In genomic region chr3:152284906-152285305, GRCh38 we compare ENCODE assay signal across 16 cellular contexts. TPM values are rescaled to one million over a fixed set of nuclear protein-coding genes. Genes with fewer than 3 reads are reported as not detected.
DNase-seq lines count a peak whose midpoint lies in the region; ATAC-seq and TF ChIP-seq lines count a peak whose summit lies in the region.
"Had no signal": no experiment of that assay in that cellular context is flagged by ENCODE, and none has a peak within 500 bp of the region (broad histone marks: within the 10 kb centered on the region; RNA-seq: fewer than 3 reads in every experiment).

No MANE protein-coding gene starts in this region.

- POLR2A ChIA-PET in activated B cell treated with CpG ODN at 0.5 μM for 24 hours (lab: Charles Lee), result interaction anchor here (1.1 to 1.9 kb wide), 3 partner anchors 11 to 101 kb away, joined by 4 to 11 read pairs (median 4); partner anchors contain the start of gene MBNL1

- H3K27me3 Mint-ChIP-seq in activated naive CD4-positive, alpha-beta T cell treated with anti-CD3 and anti-CD28 coated beads, Interleukin-2, amount 50 U/mL, for 24 hours, result no peaks in the 10 kb centered on the region
- H3K27me3 Mint-ChIP-seq in activated B cell treated with CpG ODN at 0.5 μM for 24 hours (no peaks in the 10 kb centered on the region), immature natural killer cell (ENCODE audit: low read depth in 3 of 3) (peaks cover 0 to 8% (median 0%) of the 10 kb centered on the region in 3 donors)

- H3K4me3 ChIP-seq in tibial artery, result peak overlapping the region in 1 of 2 donors; percentile 26
- H3K4me3 ChIP-seq: pancreas, vagina had no signal

- H3K4me1 ChIP-seq in tibial artery, result peaks cover 0 to 96% (median 45%) of the 10 kb centered on the region in 4 donors

- peak overlapping the region; percentile 53 for H3K27ac Mint-ChIP-seq in activated naive CD4-positive, alpha-beta T cell treated with anti-CD3 and anti-CD28 coated beads, Interleukin-2, amount 50 U/mL, for 24 hours
- peak overlapping the region; percentile 66 for H3K27ac Mint-ChIP-seq in activated B cell treated with CpG ODN at 0.5 μM for 24 hours
- peak overlapping the region; percentile 63 to 90 (median 78) for H3K27ac Mint-ChIP-seq in immature natural killer cell

- CTCF ChIA-PET in activated B cell treated with CpG ODN at 0.5 μM for 24 hours (lab: Charles Lee), result interaction anchor here (1.3 to 1.5 kb wide), 3 partner anchors 20 to 101 kb away, joined by 3 to 7 read pairs (median 4); no protein-coding TSS in a partner anchor

- peaks cover 7% of the 10 kb centered on the region for H3K36me3 Mint-ChIP-seq in activated naive CD4-positive, alpha-beta T cell treated with anti-CD3 and anti-CD28 coated beads, Interleukin-2, amount 50 U/mL, for 24 hours
- H3K36me3 Mint-ChIP-seq in activated B cell treated with CpG ODN at 0.5 μM for 24 hours (ENCODE audit: low read depth) (peaks cover 20% of the 10 kb centered on the region), immature natural killer cell (no peaks in the 10 kb centered on the region)

- peak overlapping the region; percentile 70 for H3K4me3 Mint-ChIP-seq in activated naive CD4-positive, alpha-beta T cell treated with anti-CD3 and anti-CD28 coated beads, Interleukin-2, amount 50 U/mL, for 24 hours
- H3K4me3 Mint-ChIP-seq in activated B cell treated with CpG ODN at 0.5 μM for 24 hours, result peak overlapping the region; percentile 62
- H3K4me3 Mint-ChIP-seq in immature natural killer cell, result peak overlapping the region; percentile 59 to 74 (median 68)

- TF ChIP-seq CTCF in activated B cell treated with CpG ODN at 0.5 μM for 24 hours (IDR thresholded peaks at IDR 0.05) (no peak), tibial artery (IDR thresholded peaks at IDR 0.05) (no peak)

- peaks cover 83% of the 10 kb centered on the region for H3K4me1 Mint-ChIP-seq in activated naive CD4-positive, alpha-beta T cell treated with anti-CD3 and anti-CD28 coated beads, Interleukin-2, amount 50 U/mL, for 24 hours
- peaks cover 85% of the 10 kb centered on the region for H3K4me1 Mint-ChIP-seq in activated B cell treated with CpG ODN at 0.5 μM for 24 hours
- peaks cover 82 to 99% of the 10 kb centered on the region in 2 donors for H3K4me1 Mint-ChIP-seq in immature natural killer cell

- no peak for ATAC-seq in activated B cell treated with CpG ODN at 0.5 μM for 24 hours (ENCODE audit: low read depth)
- no peak for ATAC-seq in GM19452 (IDR thresholded peaks at IDR 0.05; ENCODE audit: unreplicated experiment)
- ATAC-seq in HG02852 (IDR thresholded peaks at IDR 0.05; ENCODE audit: unreplicated experiment), result no peak
- ATAC-seq: pancreas had no signal

- H3K9me3 ChIP-seq in tibial artery, result no peaks in the 10 kb centered on the region
- H3K9me3 ChIP-seq: pancreas, vagina had no signal

- H3K9me3 Mint-ChIP-seq in activated naive CD4-positive, alpha-beta T cell treated with anti-CD3 and anti-CD28 coated beads, Interleukin-2, amount 50 U/mL, for 24 hours, result no peaks in the 10 kb centered on the region
- H3K9me3 Mint-ChIP-seq in activated B cell treated with CpG ODN at 0.5 μM for 24 hours (no peaks in the 10 kb centered on the region), immature natural killer cell (no peaks in the 10 kb centered on the region)

- intact Hi-C loops in activated B cell treated with CpG ODN at 0.5 μM for 24 hours (cut with micrococcal nuclease) (loop anchor here (1.0 kb wide), 1 partner anchor 8 kb away; no protein-coding TSS in a partner anchor), tibial artery (cut with DNase I; ENCODE audit: low total_unique reads) (no loop called here)

- peak overlapping the region; percentile 59 to 93 for H3K27ac ChIP-seq in tibial artery
- H3K27ac ChIP-seq: pancreas had no signal

- no peaks in the 10 kb centered on the region for H3K36me3 ChIP-seq in tibial artery
- H3K36me3 ChIP-seq: pancreas, vagina had no signal

- H3K27me3 ChIP-seq in tibial artery, result no peaks in the 10 kb centered on the region
- H3K27me3 ChIP-seq: pancreas, vagina had no signal

- no peak for DNase-seq in activated naive CD4-positive, alpha-beta T cell treated with anti-CD3 and anti-CD28 coated beads, Interleukin-2, amount 50 U/mL, for 16 hours
- DNase-seq in activated B cell treated with CpG ODN at 0.5 μM for 24 hours, result no peak
- no peak for DNase-seq in immature natural killer cell
- DNase-seq in tibial artery, result no peak
- DNase-seq in COLO668 (lab: John Stamatoyannopoulos, UW; ENCODE audit: unreplicated experiment), result no peak
- DNase-seq: activated effector memory CD4-positive, alpha-beta T cell treated with Interleukin-2 at 50 U/mL for 16 hours; DMS53; hypothalamus; mammary epithelial cell; NCI-H2081 treated with DMSO at 0.1 percent for 48 hours; pancreas; SHP77 treated with DMSO at 0.1 percent for 48 hours had no signal

RNA-seq across cellular contexts. Expression of gene MBNL1, which starts 16.2 kb away (rescaled TPM):
- 489 and 561 TPM in 2 replicates for total RNA-seq in activated B cell treated with CpG ODN at 0.5 μM for 24 hours
- polyA plus RNA-seq in immature natural killer cell, result 100 to 1,000 TPM; 270 to 399 (median 286) TPM
